In the genomic region with DNA sequence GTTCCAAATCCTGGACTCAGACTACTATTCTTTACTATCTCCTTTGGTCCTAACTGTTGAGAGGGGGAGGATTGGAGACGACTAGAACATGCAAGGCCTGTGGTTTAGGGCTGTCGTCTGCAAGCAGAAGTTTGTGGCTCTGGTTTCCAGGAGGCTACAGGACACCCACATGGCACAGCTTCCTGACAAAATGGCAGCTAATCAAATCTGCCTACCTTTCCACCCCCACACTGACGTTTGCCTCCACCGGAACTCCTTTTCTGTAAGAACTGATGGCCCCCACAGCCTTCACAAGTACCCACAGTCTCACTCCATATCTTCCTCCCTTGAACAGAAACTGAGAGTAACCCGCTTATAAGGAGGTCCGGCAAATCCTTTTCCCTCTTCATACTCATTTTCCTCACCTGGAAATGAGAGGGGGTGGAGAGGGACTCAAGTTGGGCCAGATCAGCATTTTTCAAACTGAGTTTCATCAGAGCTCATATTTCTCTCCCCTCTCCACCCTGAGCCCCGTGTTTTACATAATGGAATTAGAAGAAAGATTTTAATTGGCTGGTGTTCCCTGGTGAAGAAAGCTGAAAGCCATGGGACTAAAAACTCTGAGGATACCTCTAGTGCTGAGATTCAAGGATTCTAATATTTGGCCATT, we compare ENCODE assay signal across 9 cellular contexts. TPM values are rescaled to one million over a fixed set of nuclear protein-coding genes. Genes with fewer than 3 reads are reported as not detected.
DNase-seq lines count a peak whose midpoint lies in the region; ATAC-seq lines count a peak whose summit lies in the region.
"Had no signal": no experiment of that assay in that cellular context is flagged by ENCODE, and none has a peak within 500 bp of the region (broad histone marks: within the 10 kb centered on the region; RNA-seq: fewer than 3 reads in every experiment).

No MANE protein-coding gene starts in this region.

- DNase-seq in activated T-cell treated with anti-CD3 and anti-CD28 coated beads for 4 hours (peak; percentile 25), myocyte (ENCODE audit: low read depth) (peak; percentile 71)
- no peak for DNase-seq in activated T-cell treated with anti-CD3 and anti-CD28 coated beads, Interleukin-2, amount 50 U/mL, for 1 hour
- DNase-seq in activated CD8-positive, alpha-beta memory T cell treated with anti-CD3 and anti-CD28 coated beads, Interleukin-2, amount 50 U/mL, for 4 hours: peak; percentile 24
- DNase-seq in effector CD8-positive, alpha-beta T cell (lab: John Stamatoyannopoulos, UW): no peak
- DNase-seq: kidney had no signal

- no peak for ATAC-seq in HG02970 (IDR thresholded peaks at IDR 0.05; ENCODE audit: low FRiP score, unreplicated experiment)
- ATAC-seq in GM18502 (IDR thresholded peaks at IDR 0.05; ENCODE audit: poor library complexity, unreplicated experiment): no peak

- peak overlapping the region; percentile 95 for H3K27ac ChIP-seq in temporal lobe (ENCODE audit: low read depth, low read length)

RNA-seq across cellular contexts. Expression of a gene that starts 5.2 kb away (rescaled TPM):
- total RNA-seq in myocyte: 62.3 and 68.5 TPM in 2 replicates
- 35.5 TPM for polyA plus RNA-seq in myocyte (2012)
- 3.7 TPM for total RNA-seq in temporal lobe

Comparison
In these comparisons a context has a peak if more than half of its experiments do, and no peak if none do; other contexts are left out.
1. DNase-seq: peak in activated T-cell treated with anti-CD3 and anti-CD28 coated beads for 4 hours (single experiment), activated CD8-positive, alpha-beta memory T cell treated with anti-CD3 and anti-CD28 coated beads, Interleukin-2, amount 50 U/mL, for 4 hours (single experiment) and myocyte (single experiment); none in activated T-cell treated with anti-CD3 and anti-CD28 coated beads, Interleukin-2, amount 50 U/mL, for 1 hour (single experiment) and effector CD8-positive, alpha-beta T cell (single experiment).
2. RNA of a gene that starts 5.2 kb away (total RNA-seq): 62.3 to 68.5 TPM in myocyte; 3.7 TPM in temporal lobe (single experiment); every median in the first group is over 10 times any median in the second.